In genomic region chr20:7308163-7308562, GRCh38 we compare ENCODE assay signal across 27 cellular contexts.
"Had no signal": no experiment of that assay in that cellular context is flagged by ENCODE, and none has a peak within 500 bp of the region (broad histone marks: within the 10 kb centered on the region; RNA-seq: fewer than 3 reads in every experiment).

No MANE protein-coding gene starts in this region.

- H3K4me1 ChIP-seq: gastrocnemius medialis, heart left ventricle, psoas muscle, sigmoid colon, spleen, testis, tibial artery, upper lobe of left lung had no signal

- H3K4me1 Mint-ChIP-seq: mesothelial cell of epicardium; naive B cell; nephron; stimulated activated memory B cell treated with anti-CD40 and anti-IgM and Interleukin-4, amounts not matched to agents 10 μg/mL and 1 μg/mL and 100 μg/mL, for 72 hours had no signal

- FAIRE-seq: urothelium cell line had no signal

- ATAC-seq: gastrocnemius medialis; heart left ventricle; left lobe of liver; mucosa of descending colon; psoas muscle; right cardiac atrium; stimulated activated memory B cell treated with anti-CD40 and anti-IgM and Interleukin-4, amounts not matched to agents 10 μg/mL and 1 μg/mL and 100 μg/mL, for 72 hours; stimulated activated naive CD8-positive, alpha-beta T cell treated with anti-CD3 and anti-CD28 coated beads, Interleukin-15, Interleukin-2, amounts not matched to agents 100 U/mL and 50 U/mL, for 24 hours had no signal

- H3K27me3 ChIP-seq: gastrocnemius medialis, sigmoid colon, spleen, testis, tibial artery, upper lobe of left lung had no signal

- H3K27ac Mint-ChIP-seq: mesothelial cell of epicardium; naive B cell; nephron; stimulated activated memory B cell treated with anti-CD40 and anti-IgM and Interleukin-4, amounts not matched to agents 10 μg/mL and 1 μg/mL and 100 μg/mL, for 72 hours had no signal

- H3K36me3 Mint-ChIP-seq: mesothelial cell of epicardium; naive B cell; stimulated activated memory B cell treated with anti-CD40 and anti-IgM and Interleukin-4, amounts not matched to agents 10 μg/mL and 1 μg/mL and 100 μg/mL, for 72 hours had no signal

- H3K27ac ChIP-seq: dorsolateral prefrontal cortex, gastrocnemius medialis, heart left ventricle, hepatocyte, psoas muscle, sigmoid colon, spleen, testis, tibial artery, upper lobe of left lung had no signal

- H3K4me3 Mint-ChIP-seq: mesothelial cell of epicardium; naive B cell; nephron; stimulated activated memory B cell treated with anti-CD40 and anti-IgM and Interleukin-4, amounts not matched to agents 10 μg/mL and 1 μg/mL and 100 μg/mL, for 72 hours had no signal

- H3K27me3 Mint-ChIP-seq: stimulated activated memory B cell treated with anti-CD40 and anti-IgM and Interleukin-4, amounts not matched to agents 10 μg/mL and 1 μg/mL and 100 μg/mL, for 72 hours had no signal

- H3K9me3 Mint-ChIP-seq: mesothelial cell of epicardium, nephron had no signal

- DNase-seq: dorsolateral prefrontal cortex; effector CD4-positive, alpha-beta T cell; erythroblast; gastrocnemius medialis; heart left ventricle; kidney; mesenchymal stem cell; mucosa of descending colon; naive B cell; nucleus accumbens; posterior cingulate gyrus; psoas muscle; right cardiac atrium; sigmoid colon; spleen; stimulated activated CD4-positive, alpha-beta T cell treated with anti-CD3 and anti-CD28 coated beads, Interleukin-4, amount 100 ng/mL, for 4 hours; stimulated activated naive CD8-positive, alpha-beta T cell treated with anti-CD3 and anti-CD28 coated beads, Interleukin-15, Interleukin-2, amounts not matched to agents 100 U/mL and 50 U/mL, for 24 hours; substantia nigra; testis; tibial artery; upper lobe of left lung had no signal
